ENCODE assay signal across 14 cellular contexts in the genomic region with DNA sequence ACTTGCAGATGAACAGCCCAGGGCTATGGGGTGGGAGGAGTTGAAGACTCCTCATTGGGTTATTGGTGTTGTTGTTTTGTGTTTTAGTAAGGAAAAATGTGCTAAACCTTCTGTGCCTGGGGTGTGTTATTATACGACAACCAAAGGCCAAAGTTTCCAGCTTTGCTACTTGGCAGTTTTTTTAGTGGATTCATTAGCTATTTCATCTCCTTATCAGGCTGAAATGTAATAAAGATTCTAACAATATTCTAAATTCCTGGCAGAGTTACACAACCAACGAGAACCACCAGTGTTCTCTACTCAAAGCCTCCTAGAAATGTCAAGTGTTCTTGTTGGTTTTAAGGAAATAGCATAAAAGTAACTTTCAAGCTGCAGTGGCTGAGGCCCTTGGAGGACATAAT.
"Had no signal": no experiment of that assay in that cellular context is flagged by ENCODE, and none has a peak within 500 bp of the region (broad histone marks: within the 10 kb centered on the region; RNA-seq: fewer than 3 reads in every experiment).

No MANE protein-coding gene starts in this region.

- DNase-seq: activated CD4-positive, alpha-beta T cell treated with anti-CD3 and anti-CD28 coated beads, Interleukin-2, amount 50 U/mL, for 1 hour; activated CD4-positive, CD25-positive, alpha-beta regulatory T cell; activated T-cell treated with anti-CD3 and anti-CD28 coated beads for 4 hours; anterior cingulate cortex; esophagus squamous epithelium; heart left ventricle; kidney; left ventricle myocardium superior; midbrain; retina; small intestine; transverse colon had no signal

- H3K4me3 ChIP-seq: esophagus squamous epithelium, heart left ventricle, neural progenitor cell, transverse colon had no signal

- H3K4me1 ChIP-seq: neural progenitor cell, parathyroid adenoma, transverse colon had no signal

- H3K9me3 ChIP-seq: esophagus squamous epithelium, heart left ventricle, transverse colon had no signal

- H3K9ac ChIP-seq: neural progenitor cell, parathyroid adenoma had no signal

- H3K4me2 ChIP-seq: neural progenitor cell had no signal

- H3K27ac ChIP-seq: heart left ventricle, neural progenitor cell, parathyroid adenoma, transverse colon had no signal

- ATAC-seq: heart left ventricle, left ventricle myocardium superior had no signal

- H2AFZ ChIP-seq: neural progenitor cell, parathyroid adenoma had no signal

- H3K27me3 ChIP-seq: esophagus squamous epithelium, heart left ventricle, neural progenitor cell, transverse colon had no signal

- H3K36me3 ChIP-seq: esophagus squamous epithelium, heart left ventricle, neural progenitor cell, transverse colon had no signal
